ENCODE assay signal across 16 cellular contexts in genomic region chr9:128529191-128529590, GRCh38.
"Had no signal": no experiment of that assay in that cellular context is flagged by ENCODE, and none has a peak within 500 bp of the region (broad histone marks: within the 10 kb centered on the region; RNA-seq: fewer than 3 reads in every experiment).

No MANE protein-coding gene starts in this region.

- H3K27me3 Mint-ChIP-seq: activated CD8-positive, alpha-beta memory T cell treated with anti-CD3 and anti-CD28 coated beads, Interleukin-2, amount 10 ng/mL, durations not matched to agents 7 days and 5 days; activated naive CD8-positive, alpha-beta T cell had no signal

- FAIRE-seq: urothelium cell line had no signal

- H3K4me3 ChIP-seq: prostate gland had no signal

- H3K27ac ChIP-seq: brain microvascular endothelial cell, prostate gland had no signal

- H3K4me3 Mint-ChIP-seq: activated CD8-positive, alpha-beta memory T cell treated with anti-CD3 and anti-CD28 coated beads, Interleukin-2, amount 10 ng/mL, durations not matched to agents 7 days and 5 days; activated naive CD8-positive, alpha-beta T cell; nephron; T-helper 2 cell treated with Interferon-gamma antibody and Interleukin-4, amounts not matched to agents 5 μg/mL and 100 μg/mL, for 36 hours had no signal

- H3K27me3 ChIP-seq: brain microvascular endothelial cell had no signal

- H3K9me3 Mint-ChIP-seq: nephron; T-helper 2 cell treated with Interferon-gamma antibody and Interleukin-4, amounts not matched to agents 5 μg/mL and 100 μg/mL, for 36 hours had no signal

- DNase-seq: activated CD4-positive, alpha-beta T cell treated with anti-CD3 and anti-CD28 coated beads, Interleukin-2, amount 50 U/mL, for 4 hours; activated CD4-positive, CD25-positive, alpha-beta regulatory T cell; activated CD8-positive, alpha-beta memory T cell treated with anti-CD3 and anti-CD28 coated beads, Interleukin-2, amount 10 ng/mL, durations not matched to agents 7 days and 5 days; activated effector memory CD4-positive, alpha-beta T cell treated with anti-CD3 and anti-CD28 coated beads, Interleukin-2, amount 50 U/mL, for 16 hours; activated T-cell treated with anti-CD3 and anti-CD28 coated beads, Interleukin-2, amount 50 U/mL, for 1 hour; anterior cingulate cortex; brain microvascular endothelial cell; cerebellar nuclear complex; erythroblast; stimulated activated CD4-positive, alpha-beta T cell treated with anti-CD3 and anti-CD28 coated beads, Interleukin-1b, Interleukin-23, amount 100 ng/mL, for 48 hours had no signal

- H3K9me3 ChIP-seq: prostate gland had no signal

- H3K4me1 Mint-ChIP-seq: nephron had no signal

- ATAC-seq: activated CD8-positive, alpha-beta memory T cell treated with anti-CD3 and anti-CD28 coated beads, Interleukin-2, amount 10 ng/mL, durations not matched to agents 7 days and 5 days; right cardiac atrium had no signal

- H3K27ac Mint-ChIP-seq: activated CD8-positive, alpha-beta memory T cell treated with anti-CD3 and anti-CD28 coated beads, Interleukin-2, amount 10 ng/mL, durations not matched to agents 7 days and 5 days; activated naive CD8-positive, alpha-beta T cell; nephron; T-helper 2 cell treated with Interferon-gamma antibody and Interleukin-4, amounts not matched to agents 5 μg/mL and 100 μg/mL, for 36 hours had no signal
